ENCODE assay signal across 1 cellular context in the genomic region with DNA sequence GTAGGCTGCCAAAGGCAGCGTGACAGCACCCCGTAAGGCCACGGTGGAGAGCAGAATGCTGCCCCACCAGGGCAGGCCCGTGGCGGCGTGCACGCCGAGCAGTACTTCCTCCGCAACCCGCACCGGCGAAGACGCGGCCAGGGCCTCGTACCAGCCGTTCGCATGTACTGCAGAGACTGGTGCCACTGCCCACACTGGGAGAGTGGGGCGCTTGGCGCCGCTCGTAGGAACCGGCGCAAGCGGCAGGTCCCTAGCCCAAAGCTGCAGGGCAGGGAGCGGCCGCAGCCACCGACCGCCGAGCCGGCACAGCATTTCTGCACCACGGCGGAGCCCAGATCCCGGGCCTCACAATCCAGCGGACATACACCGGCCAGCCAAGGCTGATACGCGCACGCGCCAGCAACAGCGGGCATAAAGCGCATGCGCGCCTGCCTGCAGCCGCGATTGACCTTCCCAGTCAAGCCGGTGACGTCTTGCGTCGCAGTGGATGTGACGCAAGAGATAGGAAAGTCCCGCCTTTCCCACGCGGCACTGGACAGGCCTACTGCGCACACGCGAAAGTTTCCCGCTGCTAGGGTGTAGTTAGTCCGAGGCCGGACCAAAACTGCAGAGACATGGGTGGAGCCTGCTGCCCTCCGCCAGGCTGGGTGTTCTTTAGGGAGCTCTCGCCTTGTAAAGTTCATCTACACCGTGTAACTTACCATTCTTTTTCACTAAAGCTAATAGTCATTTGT.
TF ChIP-seq lines count a peak whose summit lies in the region.

A gene with protein sequence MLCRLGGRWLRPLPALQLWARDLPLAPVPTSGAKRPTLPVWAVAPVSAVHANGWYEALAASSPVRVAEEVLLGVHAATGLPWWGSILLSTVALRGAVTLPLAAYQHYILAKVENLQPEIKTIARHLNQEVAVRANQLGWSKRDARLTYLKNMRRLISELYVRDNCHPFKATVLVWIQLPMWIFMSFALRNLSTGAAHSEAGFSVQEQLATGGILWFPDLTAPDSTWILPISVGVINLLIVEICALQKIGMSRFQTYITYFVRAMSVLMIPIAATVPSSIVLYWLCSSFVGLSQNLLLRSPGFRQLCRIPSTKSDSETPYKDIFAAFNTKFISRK (minus strand): TSS at position 379 of the 734 bp plus-strand sequence. CDS start 67 bp downstream, at position 312.

TF ChIP-seq in GM12878, 131 proteins besides CTCF, POLR2A, EP300 and RAD21 (continued from another document and continues in another):
- TF ChIP-seq, protein P1, sequence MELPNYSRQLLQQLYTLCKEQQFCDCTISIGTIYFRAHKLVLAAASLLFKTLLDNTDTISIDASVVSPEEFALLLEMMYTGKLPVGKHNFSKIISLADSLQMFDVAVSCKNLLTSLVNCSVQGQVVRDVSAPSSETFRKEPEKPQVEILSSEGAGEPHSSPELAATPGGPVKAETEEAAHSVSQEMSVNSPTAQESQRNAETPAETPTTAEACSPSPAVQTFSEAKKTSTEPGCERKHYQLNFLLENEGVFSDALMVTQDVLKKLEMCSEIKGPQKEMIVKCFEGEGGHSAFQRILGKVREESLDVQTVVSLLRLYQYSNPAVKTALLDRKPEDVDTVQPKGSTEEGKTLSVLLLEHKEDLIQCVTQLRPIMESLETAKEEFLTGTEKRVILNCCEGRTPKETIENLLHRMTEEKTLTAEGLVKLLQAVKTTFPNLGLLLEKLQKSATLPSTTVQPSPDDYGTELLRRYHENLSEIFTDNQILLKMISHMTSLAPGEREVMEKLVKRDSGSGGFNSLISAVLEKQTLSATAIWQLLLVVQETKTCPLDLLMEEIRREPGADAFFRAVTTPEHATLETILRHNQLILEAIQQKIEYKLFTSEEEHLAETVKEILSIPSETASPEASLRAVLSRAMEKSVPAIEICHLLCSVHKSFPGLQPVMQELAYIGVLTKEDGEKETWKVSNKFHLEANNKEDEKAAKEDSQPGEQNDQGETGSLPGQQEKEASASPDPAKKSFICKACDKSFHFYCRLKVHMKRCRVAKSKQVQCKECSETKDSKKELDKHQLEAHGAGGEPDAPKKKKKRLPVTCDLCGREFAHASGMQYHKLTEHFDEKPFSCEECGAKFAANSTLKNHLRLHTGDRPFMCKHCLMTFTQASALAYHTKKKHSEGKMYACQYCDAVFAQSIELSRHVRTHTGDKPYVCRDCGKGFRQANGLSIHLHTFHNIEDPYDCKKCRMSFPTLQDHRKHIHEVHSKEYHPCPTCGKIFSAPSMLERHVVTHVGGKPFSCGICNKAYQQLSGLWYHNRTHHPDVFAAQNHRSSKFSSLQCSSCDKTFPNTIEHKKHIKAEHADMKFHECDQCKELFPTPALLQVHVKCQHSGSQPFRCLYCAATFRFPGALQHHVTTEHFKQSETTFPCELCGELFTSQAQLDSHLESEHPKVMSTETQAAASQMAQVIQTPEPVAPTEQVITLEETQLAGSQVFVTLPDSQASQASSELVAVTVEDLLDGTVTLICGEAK (IDR thresholded peaks at IDR 0.05; ENCODE audit: borderline replicate concordance): no peak; the same call in 1 of the 2 replicates
- TF ChIP-seq PAX8 (IDR thresholded peaks at IDR 0.05) (no peak), ZNF207 (IDR thresholded peaks at IDR 0.05; ENCODE audit: borderline replicate concordance) (no peak), POLR2AphosphoS5 (IDR thresholded peaks at IDR 0.05; ENCODE audit: low read length) (peak; percentile 97), SIX5 (IDR thresholded peaks at IDR 0.05; ENCODE audit: low read depth, low read length, severe bottlenecking) (peak; percentile 16), RAD51 (IDR thresholded peaks at IDR 0.05) (no peak), ZSCAN29 (IDR thresholded peaks at IDR 0.05) (peak; percentile 58; the same call in 1 of the 2 replicates), MTA2 (IDR thresholded peaks at IDR 0.05; ENCODE audit: low read depth) (no peak), BCL11A (IDR thresholded peaks at IDR 0.05; ENCODE audit: low read depth, low read length) (0 out of 2 replicates have a peak, but pooled peaks have one; percentile 14), ATF7 (IDR thresholded peaks at IDR 0.05; ENCODE audit: low read depth) (peak; percentile 95), CEBPB (IDR thresholded peaks at IDR 0.05; ENCODE audit: borderline replicate concordance in 1 of 2, low read depth in 2 of 2, low read length in 2 of 2) (peak in 1 of 2 experiments; percentile 67; a peak in 1 of 4 replicates), DPF2 (IDR thresholded peaks at IDR 0.05) (peak; percentile 70), HDAC6 (IDR thresholded peaks at IDR 0.05; ENCODE audit: unreplicated experiment) (no peak), SMAD5 (IDR thresholded peaks at IDR 0.05; ENCODE audit: low read depth) (peak; percentile 92), MEF2B (IDR thresholded peaks at IDR 0.05; ENCODE audit: partially characterized antibody, poor library complexity, severe bottlenecking) (no peak)
- TF ChIP-seq, protein P2, sequence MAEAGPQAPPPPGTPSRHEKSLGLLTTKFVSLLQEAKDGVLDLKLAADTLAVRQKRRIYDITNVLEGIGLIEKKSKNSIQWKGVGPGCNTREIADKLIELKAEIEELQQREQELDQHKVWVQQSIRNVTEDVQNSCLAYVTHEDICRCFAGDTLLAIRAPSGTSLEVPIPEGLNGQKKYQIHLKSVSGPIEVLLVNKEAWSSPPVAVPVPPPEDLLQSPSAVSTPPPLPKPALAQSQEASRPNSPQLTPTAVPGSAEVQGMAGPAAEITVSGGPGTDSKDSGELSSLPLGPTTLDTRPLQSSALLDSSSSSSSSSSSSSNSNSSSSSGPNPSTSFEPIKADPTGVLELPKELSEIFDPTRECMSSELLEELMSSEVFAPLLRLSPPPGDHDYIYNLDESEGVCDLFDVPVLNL (IDR thresholded peaks at IDR 0.05; ENCODE audit: low read depth, low read length): peak; percentile 66
- TF ChIP-seq, protein P3, sequence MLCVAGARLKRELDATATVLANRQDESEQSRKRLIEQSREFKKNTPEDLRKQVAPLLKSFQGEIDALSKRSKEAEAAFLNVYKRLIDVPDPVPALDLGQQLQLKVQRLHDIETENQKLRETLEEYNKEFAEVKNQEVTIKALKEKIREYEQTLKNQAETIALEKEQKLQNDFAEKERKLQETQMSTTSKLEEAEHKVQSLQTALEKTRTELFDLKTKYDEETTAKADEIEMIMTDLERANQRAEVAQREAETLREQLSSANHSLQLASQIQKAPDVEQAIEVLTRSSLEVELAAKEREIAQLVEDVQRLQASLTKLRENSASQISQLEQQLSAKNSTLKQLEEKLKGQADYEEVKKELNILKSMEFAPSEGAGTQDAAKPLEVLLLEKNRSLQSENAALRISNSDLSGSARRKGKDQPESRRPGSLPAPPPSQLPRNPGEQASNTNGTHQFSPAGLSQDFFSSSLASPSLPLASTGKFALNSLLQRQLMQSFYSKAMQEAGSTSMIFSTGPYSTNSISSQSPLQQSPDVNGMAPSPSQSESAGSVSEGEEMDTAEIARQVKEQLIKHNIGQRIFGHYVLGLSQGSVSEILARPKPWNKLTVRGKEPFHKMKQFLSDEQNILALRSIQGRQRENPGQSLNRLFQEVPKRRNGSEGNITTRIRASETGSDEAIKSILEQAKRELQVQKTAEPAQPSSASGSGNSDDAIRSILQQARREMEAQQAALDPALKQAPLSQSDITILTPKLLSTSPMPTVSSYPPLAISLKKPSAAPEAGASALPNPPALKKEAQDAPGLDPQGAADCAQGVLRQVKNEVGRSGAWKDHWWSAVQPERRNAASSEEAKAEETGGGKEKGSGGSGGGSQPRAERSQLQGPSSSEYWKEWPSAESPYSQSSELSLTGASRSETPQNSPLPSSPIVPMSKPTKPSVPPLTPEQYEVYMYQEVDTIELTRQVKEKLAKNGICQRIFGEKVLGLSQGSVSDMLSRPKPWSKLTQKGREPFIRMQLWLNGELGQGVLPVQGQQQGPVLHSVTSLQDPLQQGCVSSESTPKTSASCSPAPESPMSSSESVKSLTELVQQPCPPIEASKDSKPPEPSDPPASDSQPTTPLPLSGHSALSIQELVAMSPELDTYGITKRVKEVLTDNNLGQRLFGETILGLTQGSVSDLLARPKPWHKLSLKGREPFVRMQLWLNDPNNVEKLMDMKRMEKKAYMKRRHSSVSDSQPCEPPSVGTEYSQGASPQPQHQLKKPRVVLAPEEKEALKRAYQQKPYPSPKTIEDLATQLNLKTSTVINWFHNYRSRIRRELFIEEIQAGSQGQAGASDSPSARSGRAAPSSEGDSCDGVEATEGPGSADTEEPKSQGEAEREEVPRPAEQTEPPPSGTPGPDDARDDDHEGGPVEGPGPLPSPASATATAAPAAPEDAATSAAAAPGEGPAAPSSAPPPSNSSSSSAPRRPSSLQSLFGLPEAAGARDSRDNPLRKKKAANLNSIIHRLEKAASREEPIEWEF (IDR thresholded peaks at IDR 0.05; ENCODE audit: insufficient replicate concordance, low read depth, low read length): no peak
- TF ChIP-seq, protein P4, sequence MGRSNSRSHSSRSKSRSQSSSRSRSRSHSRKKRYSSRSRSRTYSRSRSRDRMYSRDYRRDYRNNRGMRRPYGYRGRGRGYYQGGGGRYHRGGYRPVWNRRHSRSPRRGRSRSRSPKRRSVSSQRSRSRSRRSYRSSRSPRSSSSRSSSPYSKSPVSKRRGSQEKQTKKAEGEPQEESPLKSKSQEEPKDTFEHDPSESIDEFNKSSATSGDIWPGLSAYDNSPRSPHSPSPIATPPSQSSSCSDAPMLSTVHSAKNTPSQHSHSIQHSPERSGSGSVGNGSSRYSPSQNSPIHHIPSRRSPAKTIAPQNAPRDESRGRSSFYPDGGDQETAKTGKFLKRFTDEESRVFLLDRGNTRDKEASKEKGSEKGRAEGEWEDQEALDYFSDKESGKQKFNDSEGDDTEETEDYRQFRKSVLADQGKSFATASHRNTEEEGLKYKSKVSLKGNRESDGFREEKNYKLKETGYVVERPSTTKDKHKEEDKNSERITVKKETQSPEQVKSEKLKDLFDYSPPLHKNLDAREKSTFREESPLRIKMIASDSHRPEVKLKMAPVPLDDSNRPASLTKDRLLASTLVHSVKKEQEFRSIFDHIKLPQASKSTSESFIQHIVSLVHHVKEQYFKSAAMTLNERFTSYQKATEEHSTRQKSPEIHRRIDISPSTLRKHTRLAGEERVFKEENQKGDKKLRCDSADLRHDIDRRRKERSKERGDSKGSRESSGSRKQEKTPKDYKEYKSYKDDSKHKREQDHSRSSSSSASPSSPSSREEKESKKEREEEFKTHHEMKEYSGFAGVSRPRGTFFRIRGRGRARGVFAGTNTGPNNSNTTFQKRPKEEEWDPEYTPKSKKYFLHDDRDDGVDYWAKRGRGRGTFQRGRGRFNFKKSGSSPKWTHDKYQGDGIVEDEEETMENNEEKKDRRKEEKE (IDR thresholded peaks at IDR 0.05): peak; percentile 79; the same call in 1 of the 2 replicates
- TF ChIP-seq, protein P5, sequence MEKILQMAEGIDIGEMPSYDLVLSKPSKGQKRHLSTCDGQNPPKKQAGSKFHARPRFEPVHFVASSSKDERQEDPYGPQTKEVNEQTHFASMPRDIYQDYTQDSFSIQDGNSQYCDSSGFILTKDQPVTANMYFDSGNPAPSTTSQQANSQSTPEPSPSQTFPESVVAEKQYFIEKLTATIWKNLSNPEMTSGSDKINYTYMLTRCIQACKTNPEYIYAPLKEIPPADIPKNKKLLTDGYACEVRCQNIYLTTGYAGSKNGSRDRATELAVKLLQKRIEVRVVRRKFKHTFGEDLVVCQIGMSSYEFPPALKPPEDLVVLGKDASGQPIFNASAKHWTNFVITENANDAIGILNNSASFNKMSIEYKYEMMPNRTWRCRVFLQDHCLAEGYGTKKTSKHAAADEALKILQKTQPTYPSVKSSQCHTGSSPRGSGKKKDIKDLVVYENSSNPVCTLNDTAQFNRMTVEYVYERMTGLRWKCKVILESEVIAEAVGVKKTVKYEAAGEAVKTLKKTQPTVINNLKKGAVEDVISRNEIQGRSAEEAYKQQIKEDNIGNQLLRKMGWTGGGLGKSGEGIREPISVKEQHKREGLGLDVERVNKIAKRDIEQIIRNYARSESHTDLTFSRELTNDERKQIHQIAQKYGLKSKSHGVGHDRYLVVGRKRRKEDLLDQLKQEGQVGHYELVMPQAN (conservative IDR thresholded peaks at IDR 0.05): peak; percentile 92
- TF ChIP-seq, protein P6, sequence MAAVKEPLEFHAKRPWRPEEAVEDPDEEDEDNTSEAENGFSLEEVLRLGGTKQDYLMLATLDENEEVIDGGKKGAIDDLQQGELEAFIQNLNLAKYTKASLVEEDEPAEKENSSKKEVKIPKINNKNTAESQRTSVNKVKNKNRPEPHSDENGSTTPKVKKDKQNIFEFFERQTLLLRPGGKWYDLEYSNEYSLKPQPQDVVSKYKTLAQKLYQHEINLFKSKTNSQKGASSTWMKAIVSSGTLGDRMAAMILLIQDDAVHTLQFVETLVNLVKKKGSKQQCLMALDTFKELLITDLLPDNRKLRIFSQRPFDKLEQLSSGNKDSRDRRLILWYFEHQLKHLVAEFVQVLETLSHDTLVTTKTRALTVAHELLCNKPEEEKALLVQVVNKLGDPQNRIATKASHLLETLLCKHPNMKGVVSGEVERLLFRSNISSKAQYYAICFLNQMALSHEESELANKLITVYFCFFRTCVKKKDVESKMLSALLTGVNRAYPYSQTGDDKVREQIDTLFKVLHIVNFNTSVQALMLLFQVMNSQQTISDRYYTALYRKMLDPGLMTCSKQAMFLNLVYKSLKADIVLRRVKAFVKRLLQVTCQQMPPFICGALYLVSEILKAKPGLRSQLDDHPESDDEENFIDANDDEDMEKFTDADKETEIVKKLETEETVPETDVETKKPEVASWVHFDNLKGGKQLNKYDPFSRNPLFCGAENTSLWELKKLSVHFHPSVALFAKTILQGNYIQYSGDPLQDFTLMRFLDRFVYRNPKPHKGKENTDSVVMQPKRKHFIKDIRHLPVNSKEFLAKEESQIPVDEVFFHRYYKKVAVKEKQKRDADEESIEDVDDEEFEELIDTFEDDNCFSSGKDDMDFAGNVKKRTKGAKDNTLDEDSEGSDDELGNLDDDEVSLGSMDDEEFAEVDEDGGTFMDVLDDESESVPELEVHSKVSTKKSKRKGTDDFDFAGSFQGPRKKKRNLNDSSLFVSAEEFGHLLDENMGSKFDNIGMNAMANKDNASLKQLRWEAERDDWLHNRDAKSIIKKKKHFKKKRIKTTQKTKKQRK (IDR thresholded peaks at IDR 0.05; ENCODE audit: low read depth, low read length): no peak
- TF ChIP-seq, protein P7, sequence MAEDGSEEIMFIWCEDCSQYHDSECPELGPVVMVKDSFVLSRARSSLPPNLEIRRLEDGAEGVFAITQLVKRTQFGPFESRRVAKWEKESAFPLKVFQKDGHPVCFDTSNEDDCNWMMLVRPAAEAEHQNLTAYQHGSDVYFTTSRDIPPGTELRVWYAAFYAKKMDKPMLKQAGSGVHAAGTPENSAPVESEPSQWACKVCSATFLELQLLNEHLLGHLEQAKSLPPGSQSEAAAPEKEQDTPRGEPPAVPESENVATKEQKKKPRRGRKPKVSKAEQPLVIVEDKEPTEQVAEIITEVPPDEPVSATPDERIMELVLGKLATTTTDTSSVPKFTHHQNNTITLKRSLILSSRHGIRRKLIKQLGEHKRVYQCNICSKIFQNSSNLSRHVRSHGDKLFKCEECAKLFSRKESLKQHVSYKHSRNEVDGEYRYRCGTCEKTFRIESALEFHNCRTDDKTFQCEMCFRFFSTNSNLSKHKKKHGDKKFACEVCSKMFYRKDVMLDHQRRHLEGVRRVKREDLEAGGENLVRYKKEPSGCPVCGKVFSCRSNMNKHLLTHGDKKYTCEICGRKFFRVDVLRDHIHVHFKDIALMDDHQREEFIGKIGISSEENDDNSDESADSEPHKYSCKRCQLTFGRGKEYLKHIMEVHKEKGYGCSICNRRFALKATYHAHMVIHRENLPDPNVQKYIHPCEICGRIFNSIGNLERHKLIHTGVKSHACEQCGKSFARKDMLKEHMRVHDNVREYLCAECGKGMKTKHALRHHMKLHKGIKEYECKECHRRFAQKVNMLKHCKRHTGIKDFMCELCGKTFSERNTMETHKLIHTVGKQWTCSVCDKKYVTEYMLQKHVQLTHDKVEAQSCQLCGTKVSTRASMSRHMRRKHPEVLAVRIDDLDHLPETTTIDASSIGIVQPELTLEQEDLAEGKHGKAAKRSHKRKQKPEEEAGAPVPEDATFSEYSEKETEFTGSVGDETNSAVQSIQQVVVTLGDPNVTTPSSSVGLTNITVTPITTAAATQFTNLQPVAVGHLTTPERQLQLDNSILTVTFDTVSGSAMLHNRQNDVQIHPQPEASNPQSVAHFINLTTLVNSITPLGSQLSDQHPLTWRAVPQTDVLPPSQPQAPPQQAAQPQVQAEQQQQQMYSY (CRISPR knock-in tag; IDR thresholded peaks at IDR 0.05): no peak
